ENCODE assay signal across 10 cellular contexts in the genomic region with DNA sequence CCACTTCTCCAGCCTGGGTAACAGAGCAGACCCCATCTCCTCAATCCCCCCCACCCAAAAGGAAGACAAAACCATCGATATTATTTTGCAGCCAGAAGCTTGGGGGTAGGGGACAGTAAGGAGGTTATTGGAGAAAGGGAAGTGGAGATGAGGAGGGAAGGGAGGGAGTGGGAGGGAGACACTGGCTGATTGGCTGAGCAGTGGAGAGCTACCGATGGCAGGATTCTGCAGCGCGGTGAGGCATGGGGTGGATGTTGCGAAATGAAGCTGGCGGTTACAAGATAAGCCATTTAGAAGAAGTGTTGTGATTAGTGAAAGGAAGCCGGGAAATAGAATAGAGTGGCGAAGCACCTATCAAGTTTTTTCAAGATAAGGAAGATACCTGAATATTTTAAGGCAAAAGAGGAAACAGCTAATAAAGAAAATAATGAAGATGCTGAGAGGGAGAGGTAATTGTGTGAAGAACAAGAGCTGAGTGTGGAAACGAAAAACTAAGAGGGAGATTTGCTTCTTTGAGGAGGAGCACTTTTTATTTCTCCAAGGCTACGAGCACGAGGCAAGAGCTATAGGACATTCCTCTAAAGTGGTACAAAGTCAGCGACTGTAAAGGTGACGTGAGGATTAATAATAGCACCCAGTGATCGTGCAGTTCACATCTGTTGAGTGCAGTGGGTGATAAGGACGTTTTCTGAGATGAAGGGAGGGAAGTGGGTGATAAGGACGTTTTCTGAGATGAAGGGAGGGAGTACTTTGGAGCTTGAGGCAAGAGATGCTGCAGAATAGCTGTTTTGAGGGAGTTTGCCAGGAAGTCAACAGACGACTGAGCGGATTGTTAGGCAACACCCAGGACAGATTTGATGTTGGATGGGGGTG.
DNase-seq lines count a peak whose midpoint lies in the region; ATAC-seq and TF ChIP-seq lines count a peak whose summit lies in the region.
"Had no signal": no experiment of that assay in that cellular context is flagged by ENCODE, and none has a peak within 500 bp of the region (broad histone marks: within the 10 kb centered on the region; RNA-seq: fewer than 3 reads in every experiment).

No MANE protein-coding gene starts in this region.

- H3K4me3 ChIP-seq in GM23338 (no peak overlapping the region; the same call in 1 of the 2 replicates), fibroblast of villous mesenchyme (ENCODE audit: low read depth, low read length) (peak overlapping the region; percentile 19), neutrophil (ENCODE audit: low read depth in 1 of 2, low read length in 1 of 2) (peak overlapping the region; percentile 54 to 61)
- H3K4me3 ChIP-seq: tibial nerve had no signal

- no peaks in the 10 kb centered on the region for H3K79me2 ChIP-seq in GM23338 (replicated peaks; ENCODE audit: insufficient read depth)

- H3K4me1 ChIP-seq in GM23338 (ENCODE audit: insufficient read depth) (peaks cover 28% of the 10 kb centered on the region), neutrophil (ENCODE audit: control insufficient read depth in 1 of 2, insufficient read depth in 1 of 2, low read depth in 1 of 2, low read length in 1 of 2) (peaks cover 58 to 59% of the 10 kb centered on the region in 2 experiments)
- H3K4me1 ChIP-seq: tibial nerve had no signal

- H3K27me3 ChIP-seq in GM23338 (ENCODE audit: insufficient read depth) (no peaks in the 10 kb centered on the region), neutrophil (no peaks in the 10 kb centered on the region)
- H3K27me3 ChIP-seq: tibial nerve had no signal

- H3K9me3 ChIP-seq in T-helper 17 cell (ENCODE audit: control insufficient read depth, low read length, poor library complexity, severe bottlenecking), result no peaks in the 10 kb centered on the region
- H3K9me3 ChIP-seq in neutrophil, result no peaks in the 10 kb centered on the region
- H3K9me3 ChIP-seq: tibial nerve had no signal

- H3K36me3 ChIP-seq in GM23338 (ENCODE audit: insufficient read depth), result no peaks in the 10 kb centered on the region
- H3K36me3 ChIP-seq in neutrophil, result no peaks in the 10 kb centered on the region

- TF ChIP-seq CTCF in GM23338 (conservative IDR thresholded peaks at IDR 0.05; ENCODE audit: low read depth in 2 of 2), result no peak
- no peak for TF ChIP-seq CTCF in fibroblast of villous mesenchyme (IDR thresholded peaks at IDR 0.05; ENCODE audit: insufficient read depth, low read depth, low read length)
- TF ChIP-seq CTCF in neutrophil (IDR thresholded peaks at IDR 0.05), result no peak

- no peak overlapping the region for H3K27ac ChIP-seq in GM23338 (ENCODE audit: low read depth)
- H3K27ac ChIP-seq in neutrophil, result peak overlapping the region; percentile 84
- H3K27ac ChIP-seq: tibial nerve had no signal

- H3K4me3 Mint-ChIP-seq in GM23338 (no peak overlapping the region; the same call in 2 of the 3 replicates), T-helper 17 cell (peak overlapping the region; percentile 81)

- H3K4me1 Mint-ChIP-seq in GM23338 (peaks cover 39% of the 10 kb centered on the region), T-helper 17 cell (peaks cover 19% of the 10 kb centered on the region)

- peak; percentile 66 for DNase-seq in GM23338 (ENCODE audit: low spot score)
- DNase-seq in T-helper 17 cell, result no peak
- peak; percentile 81 for DNase-seq in fibroblast of villous mesenchyme (ENCODE audit: low read depth)
- DNase-seq in H4 (ENCODE audit: low spot score), result no peak

- H3K27me3 Mint-ChIP-seq in GM23338 (ENCODE audit: insufficient read depth, low read depth, poor library complexity) (peaks cover 9% of the 10 kb centered on the region), T-helper 17 cell (peaks cover 38% of the 10 kb centered on the region)

- no peaks in the 10 kb centered on the region; the same call in 1 of the 2 replicates for H3F3A ChIP-seq in GM23338 (replicated peaks; ENCODE audit: low read depth)

- H3K27ac Mint-ChIP-seq in GM23338 (no peak overlapping the region; the same call in 1 of the 2 replicates), T-helper 17 cell (peak overlapping the region; percentile 77)

- H2AFZ ChIP-seq in GM23338, result peak overlapping the region; percentile 83

- peak overlapping the region; percentile 42; the same call in 1 of the 2 replicates for H3K4me2 ChIP-seq in GM23338

- no peaks in the 10 kb centered on the region for H4K20me1 ChIP-seq in GM23338 (replicated peaks; ENCODE audit: insufficient read depth)

- H3K9me3 Mint-ChIP-seq in GM23338, result peaks cover 16% of the 10 kb centered on the region

- peak; percentile 83 for ATAC-seq in GM23338
- peak; percentile 39 for ATAC-seq in T-helper 17 cell
- ATAC-seq in GM18867 (IDR thresholded peaks at IDR 0.05; ENCODE audit: unreplicated experiment), result no peak
- ATAC-seq in HG02763 (IDR thresholded peaks at IDR 0.05; ENCODE audit: unreplicated experiment), result no peak
- no peak for ATAC-seq in GM21528 (IDR thresholded peaks at IDR 0.05; ENCODE audit: low FRiP score, unreplicated experiment)
- ATAC-seq: esophagus mucosa had no signal

- H3K9me2 ChIP-seq in GM23338 (ENCODE audit: insufficient read depth), result no peaks in the 10 kb centered on the region

- H3K36me3 Mint-ChIP-seq in GM23338 (ENCODE audit: low read depth) (peaks cover 25% of the 10 kb centered on the region), T-helper 17 cell (ENCODE audit: low read depth) (peaks cover 14% of the 10 kb centered on the region)

TF ChIP-seq in GM23338, 12 proteins besides CTCF, POLR2A, EP300 and RAD21 (continues in another document):
- TF ChIP-seq, protein P1, sequence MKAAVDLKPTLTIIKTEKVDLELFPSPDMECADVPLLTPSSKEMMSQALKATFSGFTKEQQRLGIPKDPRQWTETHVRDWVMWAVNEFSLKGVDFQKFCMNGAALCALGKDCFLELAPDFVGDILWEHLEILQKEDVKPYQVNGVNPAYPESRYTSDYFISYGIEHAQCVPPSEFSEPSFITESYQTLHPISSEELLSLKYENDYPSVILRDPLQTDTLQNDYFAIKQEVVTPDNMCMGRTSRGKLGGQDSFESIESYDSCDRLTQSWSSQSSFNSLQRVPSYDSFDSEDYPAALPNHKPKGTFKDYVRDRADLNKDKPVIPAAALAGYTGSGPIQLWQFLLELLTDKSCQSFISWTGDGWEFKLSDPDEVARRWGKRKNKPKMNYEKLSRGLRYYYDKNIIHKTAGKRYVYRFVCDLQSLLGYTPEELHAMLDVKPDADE (IDR thresholded peaks at IDR 0.05), result no peak
- TF ChIP-seq ZNF114 (CRISPR knock-in tag; IDR thresholded peaks at IDR 0.05) (no peak), EZH2phosphoT487 (IDR thresholded peaks at IDR 0.05; ENCODE audit: unreplicated experiment) (no peak), STAT1 (IDR thresholded peaks at IDR 0.05; ENCODE audit: unreplicated experiment) (no peak), JUNB (IDR thresholded peaks at IDR 0.05; ENCODE audit: unreplicated experiment) (no peak), NANOG (IDR thresholded peaks at IDR 0.05; ENCODE audit: borderline replicate concordance) (no peak), CREB1 (CRISPR knock-in tag; IDR thresholded peaks at IDR 0.05; ENCODE audit: low read depth) (no peak), EZH2 (IDR thresholded peaks at IDR 0.05; ENCODE audit: low read depth, unreplicated experiment) (no peak), POLR2AphosphoS5 (IDR thresholded peaks at IDR 0.05; ENCODE audit: low read depth) (no peak)
- TF ChIP-seq, protein P2, sequence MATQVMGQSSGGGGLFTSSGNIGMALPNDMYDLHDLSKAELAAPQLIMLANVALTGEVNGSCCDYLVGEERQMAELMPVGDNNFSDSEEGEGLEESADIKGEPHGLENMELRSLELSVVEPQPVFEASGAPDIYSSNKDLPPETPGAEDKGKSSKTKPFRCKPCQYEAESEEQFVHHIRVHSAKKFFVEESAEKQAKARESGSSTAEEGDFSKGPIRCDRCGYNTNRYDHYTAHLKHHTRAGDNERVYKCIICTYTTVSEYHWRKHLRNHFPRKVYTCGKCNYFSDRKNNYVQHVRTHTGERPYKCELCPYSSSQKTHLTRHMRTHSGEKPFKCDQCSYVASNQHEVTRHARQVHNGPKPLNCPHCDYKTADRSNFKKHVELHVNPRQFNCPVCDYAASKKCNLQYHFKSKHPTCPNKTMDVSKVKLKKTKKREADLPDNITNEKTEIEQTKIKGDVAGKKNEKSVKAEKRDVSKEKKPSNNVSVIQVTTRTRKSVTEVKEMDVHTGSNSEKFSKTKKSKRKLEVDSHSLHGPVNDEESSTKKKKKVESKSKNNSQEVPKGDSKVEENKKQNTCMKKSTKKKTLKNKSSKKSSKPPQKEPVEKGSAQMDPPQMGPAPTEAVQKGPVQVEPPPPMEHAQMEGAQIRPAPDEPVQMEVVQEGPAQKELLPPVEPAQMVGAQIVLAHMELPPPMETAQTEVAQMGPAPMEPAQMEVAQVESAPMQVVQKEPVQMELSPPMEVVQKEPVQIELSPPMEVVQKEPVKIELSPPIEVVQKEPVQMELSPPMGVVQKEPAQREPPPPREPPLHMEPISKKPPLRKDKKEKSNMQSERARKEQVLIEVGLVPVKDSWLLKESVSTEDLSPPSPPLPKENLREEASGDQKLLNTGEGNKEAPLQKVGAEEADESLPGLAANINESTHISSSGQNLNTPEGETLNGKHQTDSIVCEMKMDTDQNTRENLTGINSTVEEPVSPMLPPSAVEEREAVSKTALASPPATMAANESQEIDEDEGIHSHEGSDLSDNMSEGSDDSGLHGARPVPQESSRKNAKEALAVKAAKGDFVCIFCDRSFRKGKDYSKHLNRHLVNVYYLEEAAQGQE (IDR thresholded peaks at IDR 0.05; ENCODE audit: unreplicated experiment), result no peak

Comparison
In these comparisons a context has a peak if more than half of its experiments do, and no peak if none do; other contexts are left out.
1. ATAC-seq: peak in GM23338 (single experiment) and T-helper 17 cell (single experiment); none in GM18867 (single experiment), HG02763 (single experiment) and GM21528 (single experiment).
2. DNase-seq: peak in GM23338 (single experiment) and fibroblast of villous mesenchyme (single experiment); none in T-helper 17 cell (0 of 3) and H4 (single experiment).